In genomic region chr19:50820549-50821247, GRCh38 we compare ENCODE assay signal across 11 cellular contexts. TPM values are rescaled to one million over a fixed set of nuclear protein-coding genes. Genes with fewer than 3 reads are reported as not detected.
DNase-seq lines count a peak whose midpoint lies in the region; ATAC-seq and TF ChIP-seq lines count a peak whose summit lies in the region.
"Had no signal": no experiment of that assay in that cellular context is flagged by ENCODE, and none has a peak within 500 bp of the region (broad histone marks: within the 10 kb centered on the region; RNA-seq: fewer than 3 reads in every experiment).

No MANE protein-coding gene starts in this region.

- in situ Hi-C loops in IMR-90 (cut with MboI; ENCODE audit: low sequenced_read_pairs) = no loop called here

- no peaks in the 10 kb centered on the region for H3K4me1 ChIP-seq in IMR-90 (ENCODE audit: control insufficient read depth, insufficient read depth, low read length)
- peaks cover 78% of the 10 kb centered on the region for H3K4me1 ChIP-seq in body of pancreas
- H3K4me1 ChIP-seq: gastrocnemius medialis, psoas muscle had no signal

- H3K9me1 ChIP-seq in IMR-90 (ENCODE audit: insufficient read depth, low read length) = no peaks in the 10 kb centered on the region

- 0% methylated on average over 1 of the region's 21 CpGs; no CpG with 5 or more reads in 1 of the 2 experiments for WGBS in IMR-90 (ENCODE audit: extremely low coverage in 2 of 2, insufficient read length in 1 of 2), 2 experiments
- 2 to 3% methylated on average over 17 of the region's 21 CpGs for WGBS in body of pancreas, 2 donors

- H3K9me3 ChIP-seq in IMR-90 (ENCODE audit: control insufficient read depth, insufficient read depth, low read length) = no peaks in the 10 kb centered on the region
- H3K9me3 ChIP-seq in body of pancreas = no peaks in the 10 kb centered on the region
- H3K9me3 ChIP-seq: gastrocnemius medialis, psoas muscle had no signal

- no peak overlapping the region for H2AK5ac ChIP-seq in IMR-90 (ENCODE audit: low read depth, low read length)

- CTCF ChIA-PET in IMR-90 (lab: Yijun Ruan, JAX) = no interaction called here

- no peak overlapping the region for H2BK120ac ChIP-seq in IMR-90 (ENCODE audit: low read depth, low read length)

- H2AK9ac ChIP-seq in IMR-90 (replicated peaks; ENCODE audit: low read depth, low read length, poor library complexity) = no peak overlapping the region

- peak; percentile 75 for DNase-seq in GM10266 (ENCODE audit: extremely low spot score)
- no peak for DNase-seq in IMR-90
- DNase-seq in body of pancreas = peak; percentile 90 to 95 (median 92)
- no peak for DNase-seq in omental fat pad (ENCODE audit: low spot score)
- no peak for DNase-seq in GF-D8 (lab: John Stamatoyannopoulos, UW)
- no peak for DNase-seq in NK-92 treated with Interleukin-12 subunit alpha and Interleukin-12 subunit beta, amount 100 ng/mL, for 24 hours (lab: John Stamatoyannopoulos, UW)
- DNase-seq: activated naive CD4-positive, alpha-beta T cell treated with Interleukin-2 at 50 U/mL for 16 hours; gastrocnemius medialis had no signal

- intact Hi-C loops in IMR-90 (cut with micrococcal nuclease) = no loop called here
- intact Hi-C loops in body of pancreas (cut with DNase I) = no loop called here

- H3K36me3 ChIP-seq in IMR-90 (ENCODE audit: control insufficient read depth, insufficient read depth, low read length) (no peaks in the 10 kb centered on the region), body of pancreas (replicated peaks in 1 of 2; ENCODE audit: insufficient read depth in 1 of 2, low read depth in 2 of 2) (no peaks in the 10 kb centered on the region)
- H3K36me3 ChIP-seq: gastrocnemius medialis had no signal

- no peak overlapping the region for H3K14ac ChIP-seq in IMR-90 (replicated peaks; ENCODE audit: low read depth, low read length)

- no peak overlapping the region for H3K4me2 ChIP-seq in IMR-90 (ENCODE audit: low read depth, low read length)

- POLR2A ChIA-PET in IMR-90 (lab: Charles Lee; ENCODE audit: unreplicated experiment) = no interaction called here

- TF ChIP-seq CTCF in GM10266 (IDR thresholded peaks at IDR 0.05; ENCODE audit: control insufficient read depth, insufficient read depth, low read depth, missing control alignments) (no peak), IMR-90 (conservative IDR thresholded peaks at IDR 0.05; ENCODE audit: low read depth, low read length) (no peak), body of pancreas (IDR thresholded peaks at IDR 0.05) (no peak), omental fat pad (IDR thresholded peaks at IDR 0.05) (no peak)

- H3K27me3 ChIP-seq in IMR-90 (ENCODE audit: control insufficient read depth, insufficient read depth, low read length) (peaks cover 42% of the 10 kb centered on the region), body of pancreas (no peaks in the 10 kb centered on the region)

- dilution Hi-C loops in IMR-90 (cut with HindIII; ENCODE audit: low sequenced_read_pairs, unreplicated experiment) = no loop called here

- H3K4me3 ChIP-seq in IMR-90 (ENCODE audit: insufficient read depth, low read depth, low read length) = no peak overlapping the region
- peak overlapping the region; percentile 27 to 65 for H3K4me3 ChIP-seq in body of pancreas
- H3K4me3 ChIP-seq: gastrocnemius medialis, psoas muscle had no signal

- H2BK20ac ChIP-seq in IMR-90 (ENCODE audit: low read depth, low read length) = no peak overlapping the region

- H4K5ac ChIP-seq in IMR-90 (ENCODE audit: low read depth, low read length) = no peak overlapping the region

- H3K9ac ChIP-seq in IMR-90 (ENCODE audit: low read depth, low read length) = no peak overlapping the region

- no TSS peak for BruUV-seq in IMR-90 (replicated peaks; lab: Mats Ljungman, UMichigan)

- no peak for TF ChIP-seq POLR2A in IMR-90 (IDR thresholded peaks at IDR 0.05; ENCODE audit: low read depth, low read length)
- TF ChIP-seq POLR2A in body of pancreas (IDR thresholded peaks at IDR 0.05) = peak; percentile 46 to 83 (median 60)

- H4K20me1 ChIP-seq in IMR-90 (ENCODE audit: insufficient read depth, low read length) = no peaks in the 10 kb centered on the region

- no peak overlapping the region for H3K4ac ChIP-seq in IMR-90 (ENCODE audit: low read depth, low read length)

- H3K56ac ChIP-seq in IMR-90 (ENCODE audit: extremely low read depth, insufficient read depth, low read length) = no peak overlapping the region

- TF ChIP-seq RAD21 in IMR-90 (IDR thresholded peaks at IDR 0.05; ENCODE audit: low read length) = no peak

- no peak overlapping the region for H3K18ac ChIP-seq in IMR-90 (ENCODE audit: low read depth, low read length)

- H3K23ac ChIP-seq in IMR-90 (ENCODE audit: low read depth, low read length) = no peak overlapping the region

- H3K27ac ChIP-seq in IMR-90 (ENCODE audit: insufficient read depth, low read length) (no peak overlapping the region), body of pancreas (peak overlapping the region; percentile 78 to 92 (median 83))
- H3K27ac ChIP-seq: gastrocnemius medialis, psoas muscle had no signal

- H2AFZ ChIP-seq in IMR-90 (replicated peaks; ENCODE audit: low read length, poor library complexity) = peak overlapping the region; percentile 57

- ATAC-seq in IMR-90 (ENCODE audit: low read depth) = no peak; the same call in 1 of the 2 replicates
- ATAC-seq in body of pancreas = peak; percentile 67
- peak; percentile 41 for ATAC-seq in omental fat pad (ENCODE audit: low FRiP score)
- ATAC-seq in GM21825 (IDR thresholded peaks at IDR 0.05; ENCODE audit: unreplicated experiment) = no peak
- ATAC-seq: gastrocnemius medialis, psoas muscle had no signal

- H2BK15ac ChIP-seq in IMR-90 (ENCODE audit: low read depth, low read length) = no peak overlapping the region

- no peak overlapping the region for H4K91ac ChIP-seq in IMR-90 (ENCODE audit: insufficient read depth, low read depth, low read length)

- no peak overlapping the region for H2BK5ac ChIP-seq in IMR-90 (ENCODE audit: low read depth, low read length, poor library complexity, severe bottlenecking)

- H3K79me1 ChIP-seq in IMR-90 (ENCODE audit: low read depth in 1 of 2, low read length in 2 of 2) = no peaks in the 10 kb centered on the region

- H4K8ac ChIP-seq in IMR-90 (ENCODE audit: low read depth in 2 of 2, low read length in 2 of 2) = no peak overlapping the region

TF ChIP-seq in IMR-90, 13 proteins besides CTCF, POLR2A, EP300 and RAD21:
- no peak for TF ChIP-seq MAZ (IDR thresholded peaks at IDR 0.05; ENCODE audit: borderline replicate concordance, low read depth, low read length)
- TF ChIP-seq CHD1 (IDR thresholded peaks at IDR 0.05; ENCODE audit: low read depth, low read length) = no peak
- no peak for TF ChIP-seq BHLHE40 (IDR thresholded peaks at IDR 0.05; ENCODE audit: low read depth, low read length)
- TF ChIP-seq ELK1 (IDR thresholded peaks at IDR 0.05; ENCODE audit: borderline replicate concordance, low read depth, low read length) = no peak
- TF ChIP-seq CEBPB (IDR thresholded peaks at IDR 0.05; ENCODE audit: low read depth, low read length) = no peak
- TF ChIP-seq RCOR1 (IDR thresholded peaks at IDR 0.05; ENCODE audit: insufficient replicate concordance, low read length) = no peak
- no peak for TF ChIP-seq USF2 (IDR thresholded peaks at IDR 0.05; ENCODE audit: low read depth, low read length)
- no peak for TF ChIP-seq SMC3 (IDR thresholded peaks at IDR 0.05; ENCODE audit: low read depth, low read length)
- TF ChIP-seq RFX5 (IDR thresholded peaks at IDR 0.05; ENCODE audit: low read depth, low read length) = no peak

RNA-seq across cellular contexts. Expression of gene KLK1, which starts 2.9 kb away (rescaled TPM):
- total RNA-seq in IMR-90 (2012; rRNA removed) (not detected in 2 replicates), body of pancreas (100 to 1,000 TPM; 937 to 947 TPM), omental fat pad (1 to 10 TPM in 3 of 4 donors, not detected in 1; 1.0 to 1.4 (median 1.3) TPM)
- not detected in 2 replicates for polyA plus RNA-seq in IMR-90 (2012; rRNA removed)
- polyA plus RNA-seq in IMR-90 (2012; cell fraction: cytosol; rRNA removed) = not detected in 2 replicates
- 0.12 TPM in 1 of 2 replicates, not detected in the other for polyA plus RNA-seq in IMR-90 (2012; cell fraction: nucleus; rRNA removed; ENCODE audit: low replicate concordance)
- total RNA-seq: RPMI7951 had no signal

RNA-seq across cellular contexts. Expression of gene KLK15, which starts 12.7 kb away (rescaled TPM):
- total RNA-seq in IMR-90 (2012; rRNA removed) = not detected in 2 replicates
- polyA plus RNA-seq in IMR-90 (2012; rRNA removed) = not detected in 2 replicates
- polyA plus RNA-seq in IMR-90 (2012; cell fraction: cytosol; rRNA removed) = not detected in 2 replicates
- polyA plus RNA-seq in IMR-90 (2012; cell fraction: nucleus; rRNA removed; ENCODE audit: low replicate concordance) = not detected in 2 replicates
- total RNA-seq in body of pancreas = not detected
- total RNA-seq in omental fat pad = not detected
- total RNA-seq: gastrocnemius medialis, psoas muscle, RPMI7951 had no signal
- polyA plus RNA-seq: psoas muscle had no signal

RNA-seq across cellular contexts. Expression of gene ACP4, which starts 30.5 kb away (rescaled TPM):
- total RNA-seq in IMR-90 (2012; rRNA removed) = not detected in 2 replicates
- not detected in 2 replicates for polyA plus RNA-seq in IMR-90 (2012; rRNA removed)
- polyA plus RNA-seq in IMR-90 (2012; cell fraction: cytosol; rRNA removed) = not detected in 2 replicates
- not detected in 2 replicates for polyA plus RNA-seq in IMR-90 (2012; cell fraction: nucleus; rRNA removed; ENCODE audit: low replicate concordance)
- not detected for total RNA-seq in body of pancreas
- total RNA-seq in omental fat pad = not detected
- total RNA-seq: gastrocnemius medialis, psoas muscle, RPMI7951 had no signal
- polyA plus RNA-seq: psoas muscle had no signal

RNA-seq across cellular contexts. Expression of gene KLK3, which starts 34.0 kb away (rescaled TPM):
- total RNA-seq in IMR-90 (2012; rRNA removed) (not detected in 2 replicates), body of pancreas (not detected), omental fat pad (not detected)
- not detected in 2 replicates for polyA plus RNA-seq in IMR-90 (2012; rRNA removed)
- polyA plus RNA-seq in IMR-90 (2012; cell fraction: cytosol; rRNA removed) = not detected in 2 replicates
- not detected in 2 replicates for polyA plus RNA-seq in IMR-90 (2012; cell fraction: nucleus; rRNA removed; ENCODE audit: low replicate concordance)
- total RNA-seq: gastrocnemius medialis, psoas muscle, RPMI7951 had no signal
- polyA plus RNA-seq: psoas muscle had no signal

RNA-seq across cellular contexts. Expression of gene GPR32, which starts 50.4 kb away (rescaled TPM):
- not detected in 2 replicates for total RNA-seq in IMR-90 (2012; rRNA removed)
- not detected in 2 replicates for polyA plus RNA-seq in IMR-90 (2012; rRNA removed)
- polyA plus RNA-seq in IMR-90 (2012; cell fraction: cytosol; rRNA removed) = not detected in 2 replicates
- polyA plus RNA-seq in IMR-90 (2012; cell fraction: nucleus; rRNA removed; ENCODE audit: low replicate concordance) = not detected in 2 replicates
- total RNA-seq in body of pancreas = not detected
- not detected for total RNA-seq in omental fat pad
- total RNA-seq: gastrocnemius medialis, psoas muscle, RPMI7951 had no signal
- polyA plus RNA-seq: psoas muscle had no signal

Comparison
In these comparisons a context has a peak if more than half of its experiments do, and no peak if none do; other contexts are left out.
1. DNase-seq: peak in GM10266 (single experiment) and body of pancreas (4 of 4); none in IMR-90 (single experiment), omental fat pad (single experiment), GF-D8 (single experiment) and NK-92 treated with Interleukin-12 subunit alpha and Interleukin-12 subunit beta, amount 100 ng/mL, for 24 hours (single experiment).
2. ATAC-seq: peak in body of pancreas (single experiment) and omental fat pad (single experiment); none in IMR-90 (single experiment) and GM21825 (single experiment).
3. RNA of gene KLK1, which starts 2.9 kb away (total RNA-seq): 937 to 947 TPM in body of pancreas; 1.0 to 1.4 TPM in omental fat pad and not detected in IMR-90; every median in the first group is over 100 times any median in the second.